In the genomic region with DNA sequence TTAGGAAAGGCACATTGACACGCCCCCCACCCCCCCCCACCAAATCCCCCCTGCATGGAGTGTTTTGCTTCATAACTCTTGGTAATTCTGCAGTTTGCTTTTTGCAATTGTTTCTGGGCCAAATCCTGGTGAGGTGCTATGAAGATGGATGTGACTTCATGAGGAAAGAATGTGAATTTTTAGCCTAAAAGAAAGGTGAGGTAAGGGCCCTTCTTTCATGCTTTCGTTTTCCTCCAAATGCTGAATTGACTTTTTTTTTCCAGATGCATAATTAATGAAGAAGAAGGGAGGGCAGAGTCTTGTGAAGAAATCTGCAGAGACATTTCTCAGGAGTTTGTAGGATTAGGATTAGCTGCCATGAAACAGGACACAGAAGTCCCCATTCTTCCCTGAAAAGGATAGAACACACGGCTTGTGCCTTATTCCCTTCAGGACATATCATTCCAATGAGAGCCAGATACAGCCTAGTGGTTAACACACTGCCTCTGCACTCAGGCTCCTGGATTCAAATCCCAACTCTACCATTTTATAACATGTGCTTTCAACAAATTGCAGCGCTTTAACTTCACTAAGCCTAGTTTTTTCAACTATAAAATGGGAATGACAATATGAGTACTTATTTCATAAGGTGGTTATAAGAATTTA, we compare ENCODE assay signal across 22 cellular contexts.
"Had no signal": no experiment of that assay in that cellular context is flagged by ENCODE, and none has a peak within 500 bp of the region (broad histone marks: within the 10 kb centered on the region; RNA-seq: fewer than 3 reads in every experiment).

No MANE protein-coding gene starts in this region.

- H3K36me3 ChIP-seq: colonic mucosa, sigmoid colon, suprapubic skin had no signal

- H3K27me3 ChIP-seq: colonic mucosa, sigmoid colon had no signal

- H3K4me3 Mint-ChIP-seq: central memory CD8-positive, alpha-beta T cell; dendritic cell treated with granulocyte-macrophage colony-stimulating factor and Interleukin-4, amounts not matched to agents 40 ng/mL and 50 ng/mL, for 4 days; memory B cell; mesothelial cell of epicardium; naive B cell; natural killer cell treated with Interleukin-12 subunit alpha and Interleukin-12 subunit beta and Interleukin-15 and Interleukin-18, amount 100 ng/mL, for 72 hours; neural crest cell; stimulated activated naive B cell treated with anti-CD40 and anti-IgM and Interleukin-4, amounts not matched to agents 10 μg/mL and 1 μg/mL and 100 μg/mL, for 72 hours; stimulated activated naive CD8-positive, alpha-beta T cell treated with anti-CD3 and anti-CD28 coated beads, Interleukin-15, Interleukin-2, amounts not matched to agents 100 ng/mL and 50 ng/mL, for 24 hours had no signal

- H3K4me1 ChIP-seq: colonic mucosa, parathyroid adenoma, psoas muscle, sigmoid colon, suprapubic skin had no signal

- H3K4me1 Mint-ChIP-seq: central memory CD8-positive, alpha-beta T cell; memory B cell; naive B cell; neural crest cell; stimulated activated naive B cell treated with anti-CD40 and anti-IgM and Interleukin-4, amounts not matched to agents 10 μg/mL and 1 μg/mL and 100 μg/mL, for 72 hours had no signal

- DNase-seq: colonic mucosa; effector CD8-positive, alpha-beta T cell; hypothalamus; mucosa of descending colon; naive B cell; psoas muscle; right cardiac atrium; sigmoid colon; stimulated activated CD4-positive, alpha-beta T cell treated with anti-CD3 and anti-CD28 coated beads, Interleukin-2, amount 100 ng/mL, for 24 hours; stimulated activated CD4-positive, alpha-beta T cell treated with anti-CD3 and anti-CD28 coated beads, Interleukin-4, amount 100 ng/mL, for 4 hours; stimulated activated naive B cell treated with anti-CD40 and anti-IgM and Interleukin-4, amounts not matched to agents 10 μg/mL and 1 μg/mL and 100 μg/mL, for 72 hours had no signal

- H3K36me3 Mint-ChIP-seq: mesothelial cell of epicardium; natural killer cell treated with Interleukin-12 subunit alpha and Interleukin-12 subunit beta and Interleukin-15 and Interleukin-18, amount 100 ng/mL, for 72 hours; stimulated activated naive B cell treated with anti-CD40 and anti-IgM and Interleukin-4, amounts not matched to agents 10 μg/mL and 1 μg/mL and 100 μg/mL, for 72 hours had no signal

- H3K79me2 ChIP-seq: parathyroid adenoma had no signal

- ATAC-seq: left lobe of liver; mucosa of descending colon; natural killer cell treated with Interleukin-12 subunit alpha and Interleukin-12 subunit beta and Interleukin-15 and Interleukin-18, amount 100 ng/mL, for 72 hours; psoas muscle; right cardiac atrium; stimulated activated naive B cell treated with anti-CD40 and anti-IgM and Interleukin-4, amounts not matched to agents 10 μg/mL and 1 μg/mL and 100 μg/mL, for 72 hours had no signal

- H3K4me3 ChIP-seq: colonic mucosa, lung, mucosa of descending colon, psoas muscle, sigmoid colon, suprapubic skin had no signal

- H3K9me3 Mint-ChIP-seq: mesothelial cell of epicardium; neural crest cell; stimulated activated naive CD8-positive, alpha-beta T cell treated with anti-CD3 and anti-CD28 coated beads, Interleukin-15, Interleukin-2, amounts not matched to agents 100 ng/mL and 50 ng/mL, for 24 hours had no signal

- H3K9ac ChIP-seq: parathyroid adenoma had no signal

- H3K27ac Mint-ChIP-seq: dendritic cell treated with granulocyte-macrophage colony-stimulating factor and Interleukin-4, amounts not matched to agents 40 ng/mL and 50 ng/mL, for 4 days; memory B cell; mesothelial cell of epicardium; naive B cell; natural killer cell treated with Interleukin-12 subunit alpha and Interleukin-12 subunit beta and Interleukin-15 and Interleukin-18, amount 100 ng/mL, for 72 hours; stimulated activated naive B cell treated with anti-CD40 and anti-IgM and Interleukin-4, amounts not matched to agents 10 μg/mL and 1 μg/mL and 100 μg/mL, for 72 hours; stimulated activated naive CD8-positive, alpha-beta T cell treated with anti-CD3 and anti-CD28 coated beads, Interleukin-15, Interleukin-2, amounts not matched to agents 100 ng/mL and 50 ng/mL, for 24 hours had no signal

- H2AFZ ChIP-seq: parathyroid adenoma had no signal

- H3K9me3 ChIP-seq: colonic mucosa, mucosa of descending colon, psoas muscle, sigmoid colon, suprapubic skin had no signal

- H3K27ac ChIP-seq: colonic mucosa, parathyroid adenoma, psoas muscle, sigmoid colon, suprapubic skin had no signal
